In the genomic region with DNA sequence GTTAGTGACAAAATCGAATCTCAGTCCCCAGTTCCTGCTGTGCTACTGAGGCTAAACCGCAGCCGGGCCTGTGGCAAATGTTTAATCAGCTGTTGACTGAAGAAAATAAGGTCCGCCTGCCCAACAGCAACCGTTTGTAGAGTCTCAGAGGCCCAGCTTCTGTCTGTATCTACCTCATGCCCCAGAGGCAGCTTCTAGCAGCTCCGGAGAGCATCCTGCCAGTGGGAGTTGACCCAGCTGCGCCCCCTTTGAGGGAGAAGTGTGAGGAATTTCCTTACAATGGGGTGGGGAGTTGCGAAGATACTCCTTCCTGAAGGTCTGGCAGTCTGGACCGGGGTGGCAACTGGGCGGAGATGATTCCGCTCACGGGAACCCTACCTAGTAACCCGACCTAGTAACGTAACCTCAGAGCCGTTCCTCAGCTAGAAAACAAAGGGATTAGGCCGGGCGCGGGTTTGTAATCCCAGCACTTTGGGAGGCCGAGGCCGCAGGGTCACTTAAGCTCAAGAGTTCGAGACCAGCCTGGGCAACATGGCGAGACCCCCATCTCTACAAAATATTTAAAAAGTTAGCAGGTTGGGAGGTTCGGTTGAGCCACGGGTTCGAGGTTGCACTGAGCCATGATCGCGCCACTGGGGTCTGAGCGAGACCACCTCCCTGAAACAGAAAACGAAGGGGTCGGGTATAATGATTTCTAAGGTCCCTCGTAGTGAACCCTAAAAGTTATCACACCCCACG, we compare ENCODE assay signal across 8 cellular contexts. TPM values are rescaled to one million over a fixed set of nuclear protein-coding genes. Genes with fewer than 3 reads are reported as not detected.
DNase-seq lines count a peak whose midpoint lies in the region; ATAC-seq, FAIRE-seq and TF ChIP-seq lines count a peak whose summit lies in the region.

No MANE protein-coding gene starts in this region.

- H3K27me3 Mint-ChIP-seq in central memory CD8-positive, alpha-beta T cell, result no peaks in the 10 kb centered on the region

- ATAC-seq in GM19043 (IDR thresholded peaks at IDR 0.05; ENCODE audit: low read depth, unreplicated experiment) (peak; percentile 25), GM21576 (IDR thresholded peaks at IDR 0.05; ENCODE audit: unreplicated experiment) (no peak)
- ATAC-seq in central memory CD8-positive, alpha-beta T cell (replicated peaks; ENCODE audit: extremely low read depth, poor library complexity, severe bottlenecking), result peak; percentile 7

- intact Hi-C loops in kidney (cut with DNase I), result no loop called here

- no peaks in the 10 kb centered on the region for H3K9me3 Mint-ChIP-seq in central memory CD8-positive, alpha-beta T cell

- H3K4me1 ChIP-seq in kidney (ENCODE audit: control insufficient read depth in 1 of 2, insufficient read depth in 1 of 2, low read depth in 1 of 2, low read length in 2 of 2), result peaks cover 16 to 23% of the 10 kb centered on the region in 2 donors

- peaks cover 11% of the 10 kb centered on the region for H3K36me3 Mint-ChIP-seq in central memory CD8-positive, alpha-beta T cell (ENCODE audit: insufficient read depth)

- H3K36me3 ChIP-seq in BJ (ENCODE audit: control insufficient read depth, insufficient read depth, low read length) (peaks cover 11% of the 10 kb centered on the region), kidney (ENCODE audit: control insufficient read depth in 1 of 2, insufficient read depth in 2 of 2, low read length in 2 of 2) (peaks cover 4 to 5% of the 10 kb centered on the region in 2 donors)

- CTCF ChIA-PET in BJ (lab: Yijun Ruan, JAX), result interaction anchor here (0.7 to 1.7 kb wide), 6 partner anchors 20 to 64 kb away, joined by 3 to 4 read pairs (median 3); no protein-coding TSS in a partner anchor

- no peaks in the 10 kb centered on the region for H3K27me3 ChIP-seq in BJ (ENCODE audit: control insufficient read depth, insufficient read depth, low read length)

- H3K27ac ChIP-seq in kidney (ENCODE audit: low read depth in 2 of 2, low read length in 2 of 2), result peak overlapping the region; percentile 87 to 94

- peaks cover 42% of the 10 kb centered on the region for H3K4me1 Mint-ChIP-seq in central memory CD8-positive, alpha-beta T cell

- H3K4me3 ChIP-seq in BJ (ENCODE audit: low read depth, low read length) (peak overlapping the region; percentile 84), kidney (ENCODE audit: low read length in 2 of 2) (peak overlapping the region; percentile 46 to 85)

- no peak for DNase-seq in BJ (ENCODE audit: low read depth)
- DNase-seq in NCI-H1092 (lab: John Stamatoyannopoulos, UW), result peak; percentile 64
- peak; percentile 77 for DNase-seq in SW480 (ENCODE audit: low spot score)
- peak in 1 of 2 donors; percentile 23 for DNase-seq in central memory CD8-positive, alpha-beta T cell (ENCODE audit: low spot score in 2 of 2)
- DNase-seq in kidney, result peak; percentile 79
- DNase-seq in stimulated activated CD4-positive, alpha-beta T cell treated with anti-CD3 and anti-CD28 coated beads, Interleukin-15, amount 100 ng/mL, for 24 hours, result peak; percentile 45

- FAIRE-seq in kidney (lab: Jason Lieb, UNC), result no peak

- no peaks in the 10 kb centered on the region for H3K9me3 ChIP-seq in kidney (ENCODE audit: control insufficient read depth in 1 of 2, low read length in 2 of 2)

- TF ChIP-seq CTCF in BJ (IDR thresholded peaks at IDR 0.05; ENCODE audit: insufficient read depth, low read depth, low read length), result peak; percentile 37; the same call in 1 of the 2 replicates
- no peak for TF ChIP-seq CTCF in kidney (IDR thresholded peaks at IDR 0.05; ENCODE audit: borderline replicate concordance, extremely low read depth, insufficient read depth)

- H3K27ac Mint-ChIP-seq in central memory CD8-positive, alpha-beta T cell (ENCODE audit: low read depth), result peak overlapping the region; percentile 74

- peak overlapping the region; percentile 85 for H3K4me3 Mint-ChIP-seq in central memory CD8-positive, alpha-beta T cell

- H3K9ac ChIP-seq in kidney (ENCODE audit: low read length in 2 of 2), result peak overlapping the region; percentile 66 to 98

- POLR2A ChIA-PET in BJ (lab: Charles Lee), result interaction anchor here (0.6 kb wide), 2 partner anchors 10 to 918 kb away, joined by 3 to 4 read pairs; a partner anchor contains a TSS

RNA-seq across cellular contexts. Expression of a gene that starts 0.8 kb away (rescaled TPM):
- polyA plus RNA-seq in BJ (2011; rRNA removed) (1.6 and 2.1 TPM in 2 replicates), kidney (ENCODE audit: insufficient read depth, low read depth, low replicate concordance) (5.2 TPM)
- 0.57 and 1.00 TPM in 2 replicates for polyA minus RNA-seq in BJ (2011; rRNA and poly(A)+ RNA removed)
- total RNA-seq in kidney, result 3.7 TPM

RNA-seq across cellular contexts. Expression of a gene that starts 9.7 kb away (rescaled TPM):
- polyA plus RNA-seq in BJ (2011; rRNA removed) (41.3 and 65.7 TPM in 2 replicates), kidney (ENCODE audit: insufficient read depth, low read depth, low replicate concordance) (53.7 TPM)
- 23.7 and 37.6 TPM in 2 replicates for polyA minus RNA-seq in BJ (2011; rRNA and poly(A)+ RNA removed)
- total RNA-seq in kidney, result 95.8 TPM

RNA-seq across cellular contexts. Expression of a gene that starts 36.9 kb away (rescaled TPM):
- polyA plus RNA-seq in BJ (2011; rRNA removed), result 6.3 and 7.2 TPM in 2 replicates
- polyA minus RNA-seq in BJ (2011; rRNA and poly(A)+ RNA removed), result 1.00 TPM in 1 of 2 replicates, not detected in the other
- 104 TPM for total RNA-seq in kidney
- 475 TPM for polyA plus RNA-seq in kidney (ENCODE audit: insufficient read depth, low read depth, low replicate concordance)

RNA-seq across cellular contexts. Expression of a gene that starts 54.9 kb away (rescaled TPM):
- polyA plus RNA-seq in BJ (2011; rRNA removed) (0.60 and 0.91 TPM in 2 replicates), kidney (ENCODE audit: insufficient read depth, low read depth, low replicate concordance) (15.8 TPM)
- polyA minus RNA-seq in BJ (2011; rRNA and poly(A)+ RNA removed), result 0.81 and 0.93 TPM in 2 replicates
- 31.6 TPM for total RNA-seq in kidney

RNA-seq across cellular contexts. Expression of a gene that starts 55.1 kb away (rescaled TPM):
- polyA plus RNA-seq in BJ (2011; rRNA removed) (0.56 and 0.85 TPM in 2 replicates), kidney (ENCODE audit: insufficient read depth, low read depth, low replicate concordance) (23.2 TPM)
- 0.43 and 0.82 TPM in 2 replicates for polyA minus RNA-seq in BJ (2011; rRNA and poly(A)+ RNA removed)
- 17.1 TPM for total RNA-seq in kidney

Comparison
In these comparisons a context has a peak if more than half of its experiments do, and no peak if none do; other contexts are left out.
1. RNA of a gene that starts 36.9 kb away (polyA plus RNA-seq): 475 TPM in kidney (single experiment); 6.3 to 7.2 TPM in BJ; every median in the first group is over 10 times any median in the second.